32 cellular contexts compared by ENCODE assay signal in genomic region chr19:39463403-39463802, GRCh38. TPM values are rescaled to one million over a fixed set of nuclear protein-coding genes. Genes with fewer than 3 reads are reported as not detected.
"Had no signal": no experiment of that assay in that cellular context is flagged by ENCODE, and none has a peak within 500 bp of the region (broad histone marks: within the 10 kb centered on the region; RNA-seq: fewer than 3 reads in every experiment).

No MANE protein-coding gene starts in this region.

- H3K27ac Mint-ChIP-seq: activated CD4-positive, alpha-beta memory T cell treated with anti-CD3 and anti-CD28 coated beads, Interleukin-2, amount 10 ng/mL, durations not matched to agents 7 days and 5 days; activated CD4-positive, alpha-beta T cell treated with anti-CD3 and anti-CD28 coated beads, Interleukin-2, amount 10 ng/mL, durations not matched to agents 7 days and 5 days; activated CD8-positive, alpha-beta memory T cell treated with anti-CD3 and anti-CD28 coated beads, Interleukin-2, amount 10 ng/mL, durations not matched to agents 7 days and 5 days; activated naive CD8-positive, alpha-beta T cell treated with anti-CD3 and anti-CD28 coated beads for 36 hours; nephron; WTC11 had no signal

- H3K4me3 Mint-ChIP-seq: activated CD4-positive, alpha-beta memory T cell treated with anti-CD3 and anti-CD28 coated beads, Interleukin-2, amount 10 ng/mL, durations not matched to agents 7 days and 5 days; activated CD4-positive, alpha-beta T cell treated with anti-CD3 and anti-CD28 coated beads, Interleukin-2, amount 10 ng/mL, durations not matched to agents 7 days and 5 days; activated CD8-positive, alpha-beta memory T cell treated with anti-CD3 and anti-CD28 coated beads, Interleukin-2, amount 10 ng/mL, durations not matched to agents 7 days and 5 days; activated naive CD8-positive, alpha-beta T cell treated with anti-CD3 and anti-CD28 coated beads for 36 hours; nephron; WTC11 had no signal

- H3K4me1 ChIP-seq: adrenal gland, gastroesophageal sphincter, stomach, thyroid gland, upper lobe of left lung, vagina had no signal

- H3K4me3 ChIP-seq: adrenal gland, gastroesophageal sphincter, hepatocyte, skin epidermis, stomach, thyroid gland, upper lobe of left lung, vagina had no signal

- H3K4me1 Mint-ChIP-seq: activated CD4-positive, alpha-beta memory T cell treated with anti-CD3 and anti-CD28 coated beads, Interleukin-2, amount 10 ng/mL, durations not matched to agents 7 days and 5 days; activated CD4-positive, alpha-beta T cell treated with anti-CD3 and anti-CD28 coated beads, Interleukin-2, amount 10 ng/mL, durations not matched to agents 7 days and 5 days; activated naive CD8-positive, alpha-beta T cell treated with anti-CD3 and anti-CD28 coated beads for 36 hours; nephron; WTC11 had no signal

- DNase-seq: activated CD4-positive, alpha-beta memory T cell treated with anti-CD3 and anti-CD28 coated beads, Interleukin-2, amount 10 ng/mL, durations not matched to agents 7 days and 5 days; activated CD4-positive, alpha-beta T cell treated with anti-CD3 and anti-CD28 coated beads for 1 hour; activated CD4-positive, alpha-beta T cell treated with anti-CD3 and anti-CD28 coated beads, Interleukin-2, amount 10 ng/mL, durations not matched to agents 7 days and 5 days; activated CD8-positive, alpha-beta memory T cell treated with anti-CD3 and anti-CD28 coated beads, Interleukin-2, amount 10 ng/mL, durations not matched to agents 7 days and 5 days; activated gamma-delta T cell treated with Interleukin-2 at 50 U/mL for 16 hours; activated naive CD8-positive, alpha-beta T cell treated with anti-CD3 and anti-CD28 coated beads for 36 hours; adrenal gland; aorta; brain microvascular endothelial cell; caudate nucleus; cortex of kidney; left cardiac atrium; mammary epithelial cell; stimulated activated CD4-positive, alpha-beta T cell treated with anti-CD3 and anti-CD28 coated beads, Interleukin-12 subunit alpha, Interleukin-12 subunit beta, amount 100 ng/mL, for 4 hours; stimulated activated CD4-positive, alpha-beta T cell treated with anti-CD3 and anti-CD28 coated beads, Interleukin-4, amount 100 ng/mL, for 1 hour; stomach; T-helper 2 cell; thyroid gland; upper lobe of left lung had no signal

- H3K9me3 ChIP-seq: adrenal gland, gastroesophageal sphincter, neutrophil, stomach, thyroid gland, upper lobe of left lung, vagina had no signal

- ATAC-seq: activated CD8-positive, alpha-beta memory T cell treated with anti-CD3 and anti-CD28 coated beads, Interleukin-2, amount 10 ng/mL, durations not matched to agents 7 days and 5 days; gastroesophageal sphincter; left cardiac atrium; sciatic nerve; WTC11 had no signal

- FAIRE-seq: endothelial cell of umbilical vein, keratinocyte had no signal

- H3K27ac ChIP-seq: adrenal gland, brain microvascular endothelial cell, gastroesophageal sphincter, hepatocyte, neutrophil, skin epidermis, stomach, thyroid gland, upper lobe of left lung, vagina had no signal

- H3K9me3 Mint-ChIP-seq: activated CD4-positive, alpha-beta memory T cell treated with anti-CD3 and anti-CD28 coated beads, Interleukin-2, amount 10 ng/mL, durations not matched to agents 7 days and 5 days; activated CD4-positive, alpha-beta T cell treated with anti-CD3 and anti-CD28 coated beads, Interleukin-2, amount 10 ng/mL, durations not matched to agents 7 days and 5 days; activated naive CD8-positive, alpha-beta T cell treated with anti-CD3 and anti-CD28 coated beads for 36 hours; nephron; WTC11 had no signal

- H3K27me3 Mint-ChIP-seq: activated CD4-positive, alpha-beta memory T cell treated with anti-CD3 and anti-CD28 coated beads, Interleukin-2, amount 10 ng/mL, durations not matched to agents 7 days and 5 days; activated CD4-positive, alpha-beta T cell treated with anti-CD3 and anti-CD28 coated beads, Interleukin-2, amount 10 ng/mL, durations not matched to agents 7 days and 5 days; activated CD8-positive, alpha-beta memory T cell treated with anti-CD3 and anti-CD28 coated beads, Interleukin-2, amount 10 ng/mL, durations not matched to agents 7 days and 5 days; activated naive CD8-positive, alpha-beta T cell treated with anti-CD3 and anti-CD28 coated beads for 36 hours had no signal

- H3K27me3 ChIP-seq: adrenal gland, brain microvascular endothelial cell, gastroesophageal sphincter, hepatocyte, neutrophil, stomach, thyroid gland, upper lobe of left lung, vagina had no signal

RNA-seq across cellular contexts. Expression of gene DLL3, which starts 35.3 kb away (rescaled TPM):
- total RNA-seq: adrenal gland, aorta, gastroesophageal sphincter, left cardiac atrium, liver, mucosa of gallbladder, posterior vena cava, sciatic nerve, stomach, upper lobe of left lung, vagina had no signal
- polyA plus RNA-seq: aorta, liver had no signal
